10 cellular contexts compared by ENCODE assay signal in genomic region chr10:29598861-29599311, GRCh38. TPM values are rescaled to one million over a fixed set of nuclear protein-coding genes. Genes with fewer than 3 reads are reported as not detected.
A peak's percentile ranks its signal among the peaks of the same experiment; 100 is the strongest.
DNase-seq lines count a peak whose midpoint lies in the region; ATAC-seq, FAIRE-seq and TF ChIP-seq lines count a peak whose summit lies in the region.
"Had no signal": no experiment of that assay in that cellular context is flagged by ENCODE, and none has a peak within 500 bp of the region (broad histone marks: within the 10 kb centered on the region; RNA-seq: fewer than 3 reads in every experiment).

No MANE protein-coding gene starts in this region.

- H3K9me3 Mint-ChIP-seq in activated T-helper 17 cell treated with anti-CD3 and anti-CD28 coated beads, Interleukin-2, amount 50 U/mL, for 72 hours: no peaks in the 10 kb centered on the region

- H3K9me3 ChIP-seq in GM12878 (replicated peaks; ENCODE audit: control insufficient read depth, insufficient read depth, low read length): no peaks in the 10 kb centered on the region
- no peaks in the 10 kb centered on the region for H3K9me3 ChIP-seq in parathyroid adenoma (ENCODE audit: control insufficient read depth, low read length)
- H3K9me3 ChIP-seq: A549 had no signal

- no peaks in the 10 kb centered on the region for H3K79me2 ChIP-seq in GM12878 (ENCODE audit: control insufficient read depth, insufficient read depth, low read length)
- H3K79me2 ChIP-seq in parathyroid adenoma: peaks cover 12% of the 10 kb centered on the region

- peak; percentile 73 for DNase-seq in AG08395 (ENCODE audit: low spot score)
- DNase-seq in GM12878 (ENCODE audit: low read depth, low spot score): no peak
- DNase-seq in Right ventricle myocardium superior: no peak
- DNase-seq in activated T-cell treated with anti-CD3 and anti-CD28 coated beads, Interleukin-2, amount 50 U/mL, for 1 hour: no peak
- DNase-seq: NCI-H446 had no signal

- H3K36me3 ChIP-seq in GM12878 (ENCODE audit: control insufficient read depth in 2 of 2, insufficient read depth in 2 of 2, low read length in 1 of 2) (no peaks in the 10 kb centered on the region), parathyroid adenoma (ENCODE audit: control insufficient read depth, insufficient read depth, low read length) (no peaks in the 10 kb centered on the region)

- H3K27ac ChIP-seq in GM12878 (ENCODE audit: control insufficient read depth, insufficient read depth) (no peak overlapping the region), parathyroid adenoma (peak overlapping the region; percentile 45)
- H3K27ac ChIP-seq: A549 had no signal

- intact Hi-C loops in GM12878 (cut with micrococcal nuclease; ENCODE audit: unreplicated experiment) (no loop called here), Right ventricle myocardium superior (cut with DNase I) (no loop called here)

- H2AFZ ChIP-seq in GM12878 (ENCODE audit: control insufficient read depth, low read depth, low read length) (no peak overlapping the region), parathyroid adenoma (no peak overlapping the region)

- TF ChIP-seq EP300 in GM12878 (IDR thresholded peaks at IDR 0.05; ENCODE audit: borderline replicate concordance in 1 of 2, control insufficient read depth in 1 of 2, low read depth in 2 of 2, low read length in 2 of 2): no peak

- FAIRE-seq in GM12878 (lab: Jason Lieb, UNC): no peak
- FAIRE-seq: A549 had no signal

- CTCF ChIA-PET in GM12878 (lab: Yijun Ruan, JAX): interaction anchor here (0.8 kb wide), 1 partner anchor 20 kb away, joined by 4 read pairs; no protein-coding TSS in a partner anchor

- H4K20me1 ChIP-seq in GM12878 (ENCODE audit: control insufficient read depth, insufficient read depth): no peaks in the 10 kb centered on the region

- peak; percentile 42 for ATAC-seq in GM12878
- ATAC-seq in Right ventricle myocardium superior (ENCODE audit: poor library complexity): peak; percentile 86
- no peak for ATAC-seq in activated T-helper 17 cell treated with anti-CD3 and anti-CD28 coated beads, Interleukin-2, amount 50 U/mL, for 72 hours (replicated peaks)
- no peak for ATAC-seq in HG03520 (IDR thresholded peaks at IDR 0.05; ENCODE audit: unreplicated experiment)
- ATAC-seq in GM21367 (IDR thresholded peaks at IDR 0.05; ENCODE audit: unreplicated experiment): no peak
- ATAC-seq: A549 had no signal

- RAD21 ChIA-PET in GM12878 (lab: Charles Lee; ENCODE audit: unreplicated experiment): no interaction called here

- no peaks in the 10 kb centered on the region for H3K27me3 Mint-ChIP-seq in activated T-helper 17 cell treated with anti-CD3 and anti-CD28 coated beads, Interleukin-2, amount 50 U/mL, for 72 hours

- POLR2A ChIA-PET in GM12878 (lab: Charles Lee): no interaction called here

- H3K4me2 ChIP-seq in GM12878 (ENCODE audit: control insufficient read depth, insufficient read depth) (no peak overlapping the region), parathyroid adenoma (ENCODE audit: low read length) (peak overlapping the region; percentile 20)
- H3K4me2 ChIP-seq: A549 had no signal

- no peaks in the 10 kb centered on the region for H3K4me1 ChIP-seq in GM12878 (ENCODE audit: control insufficient read depth, insufficient read depth, low read length)
- H3K4me1 ChIP-seq in parathyroid adenoma: peaks cover 9% of the 10 kb centered on the region
- H3K4me1 ChIP-seq: A549 had no signal

- no peak for TF ChIP-seq POLR2A in GM12878 (IDR thresholded peaks at IDR 0.05; ENCODE audit: low read depth, low read length)

- H3K4me1 Mint-ChIP-seq in activated T-helper 17 cell treated with anti-CD3 and anti-CD28 coated beads, Interleukin-2, amount 50 U/mL, for 72 hours: no peaks in the 10 kb centered on the region

- TF ChIP-seq CTCF in GM12878 (IDR thresholded peaks at IDR 0.05 in 2 of 3, conservative IDR thresholded peaks at IDR 0.05 in 1 of 3; ENCODE audit: control insufficient read depth in 2 of 3, extremely low read depth in 1 of 3, insufficient read depth in 1 of 3, low read depth in 3 of 3, low read length in 3 of 3) (no peak), parathyroid adenoma (IDR thresholded peaks at IDR 0.05) (no peak)

- SMC1A ChIA-PET in GM12878 (lab: Charles Lee; ENCODE audit: uncharacterized antibody, unreplicated experiment): interaction anchor here (0.8 kb wide), 2 partner anchors 19 to 48 kb away, joined by 3 read pairs; no protein-coding TSS in a partner anchor

- in situ Hi-C loops in GM12878 (cut with MboI): no loop called here

- TF ChIP-seq RAD21 in GM12878 (IDR thresholded peaks at IDR 0.05; ENCODE audit: insufficient read depth, low read depth, low read length): no peak

- H3K9ac ChIP-seq in GM12878 (ENCODE audit: control insufficient read depth, insufficient read depth, low read length): no peak overlapping the region
- no peak overlapping the region for H3K9ac ChIP-seq in parathyroid adenoma

- H3K4me3 ChIP-seq in GM12878: no peak overlapping the region
- H3K4me3 ChIP-seq in parathyroid adenoma (ENCODE audit: low read depth, low read length): no peak overlapping the region
- H3K4me3 ChIP-seq: A549 had no signal

- H3K36me3 Mint-ChIP-seq in activated T-helper 17 cell treated with anti-CD3 and anti-CD28 coated beads, Interleukin-2, amount 50 U/mL, for 72 hours (ENCODE audit: low read depth): no peaks in the 10 kb centered on the region

- H3K4me3 Mint-ChIP-seq in activated T-helper 17 cell treated with anti-CD3 and anti-CD28 coated beads, Interleukin-2, amount 50 U/mL, for 72 hours: no peak overlapping the region

- no peaks in the 10 kb centered on the region for H3K27me3 ChIP-seq in GM12878 (replicated peaks in 1 of 2; ENCODE audit: control insufficient read depth in 2 of 2, insufficient read depth in 2 of 2, low read length in 1 of 2)
- H3K27me3 ChIP-seq in parathyroid adenoma (ENCODE audit: control insufficient read depth, insufficient read depth, low read length): no peaks in the 10 kb centered on the region

- WGBS in GM12878 (ENCODE audit: insufficient coverage, insufficient replicate concordance, low lambda C conversion rate, missing lambda C conversion rate): 51% methylated on average over 6 of the region's 6 CpGs

- BruUV-seq in GM12878 (replicated peaks; lab: Mats Ljungman, UMichigan): no TSS peak

- no peak overlapping the region for H3K27ac Mint-ChIP-seq in activated T-helper 17 cell treated with anti-CD3 and anti-CD28 coated beads, Interleukin-2, amount 50 U/mL, for 72 hours

TF ChIP-seq in GM12878, 131 proteins besides CTCF, POLR2A, EP300 and RAD21 (continues in another document):
- TF ChIP-seq FOXM1 (IDR thresholded peaks at IDR 0.05; ENCODE audit: low read depth, low read length) (no peak), ZNF687 (IDR thresholded peaks at IDR 0.05) (no peak)

RNA-seq across cellular contexts. Expression of gene SVIL, which starts 35.9 kb away (rescaled TPM):
- 16.7 and 47.2 TPM in 2 replicates for total RNA-seq in GM12878 (2013; cell fraction: nucleolus; rRNA removed)
- 0.65 and 0.68 TPM in 2 replicates for total RNA-seq in GM12878 (2014; rRNA removed)
- total RNA-seq in GM12878 (2014; rRNA removed; fragmentation: Illumina TruSeq; extraction: Trizol): 0.64 and 1.8 TPM in 2 replicates
- total RNA-seq in GM12878 (2021): 1.5 and 1.9 TPM in 2 replicates
- 0.17 TPM for polyA plus RNA-seq in GM12878 (2011; ENCODE audit: low read depth)
- polyA plus RNA-seq in GM12878 (2011; rRNA removed): 0.33 and 0.43 TPM in 2 replicates
- 0.35 and 0.39 TPM in 2 replicates for polyA plus RNA-seq in GM12878 (2011; cell fraction: cytosol; rRNA removed)
- 0.99 and 2.1 TPM in 2 replicates for polyA plus RNA-seq in GM12878 (2011; cell fraction: nucleus; rRNA removed)
- 0.12 and 0.28 TPM in 2 replicates for polyA plus RNA-seq in GM12878 (2012)
- polyA plus RNA-seq in GM12878 (2014; fragmentation: Illumina TruSeq; extraction: Trizol): 0.48 and 1.2 TPM in 2 replicates
- under 1 TPM; 0.22 to 0.71 TPM for polyA plus RNA-seq in GM12878 (2014; fragmentation: Nextera tagmentation; extraction: Ambion mirVana)
- polyA plus RNA-seq in GM12878 (2014; rRNA removed): 0.66 and 1.0 TPM in 2 replicates
- 1 to 10 TPM in 1 of 2 experiments, under 1 TPM in 1; 0.68 to 1.4 TPM for polyA plus RNA-seq in GM12878 (2016; fragmentation: Nextera tagmentation; extraction: Ambion mirVana)
- 0.37 and 1.3 TPM in 2 replicates for polyA minus RNA-seq in GM12878 (2011; rRNA and poly(A)+ RNA removed)
- polyA minus RNA-seq in GM12878 (2011; cell fraction: cytosol; rRNA and poly(A)+ RNA removed): 0.53 and 0.62 TPM in 2 replicates
- polyA minus RNA-seq in GM12878 (2011; cell fraction: nucleus; rRNA and poly(A)+ RNA removed): 0.36 and 0.77 TPM in 2 replicates
- total RNA-seq in Right ventricle myocardium superior: 298 TPM
- total RNA-seq in activated T-helper 17 cell treated with anti-CD3 and anti-CD28 coated beads, Interleukin-2, amount 50 U/mL, for 72 hours: 10 to 100 TPM; 10.7 to 16.2 TPM

Comparison
In these comparisons a context has a peak if more than half of its experiments do, and no peak if none do; other contexts are left out.
1. ATAC-seq: peak in GM12878 (single experiment) and Right ventricle myocardium superior (single experiment); none in activated T-helper 17 cell treated with anti-CD3 and anti-CD28 coated beads, Interleukin-2, amount 50 U/mL, for 72 hours (single experiment), HG03520 (single experiment) and GM21367 (single experiment).